9 cellular contexts compared by ENCODE assay signal in the genomic region with DNA sequence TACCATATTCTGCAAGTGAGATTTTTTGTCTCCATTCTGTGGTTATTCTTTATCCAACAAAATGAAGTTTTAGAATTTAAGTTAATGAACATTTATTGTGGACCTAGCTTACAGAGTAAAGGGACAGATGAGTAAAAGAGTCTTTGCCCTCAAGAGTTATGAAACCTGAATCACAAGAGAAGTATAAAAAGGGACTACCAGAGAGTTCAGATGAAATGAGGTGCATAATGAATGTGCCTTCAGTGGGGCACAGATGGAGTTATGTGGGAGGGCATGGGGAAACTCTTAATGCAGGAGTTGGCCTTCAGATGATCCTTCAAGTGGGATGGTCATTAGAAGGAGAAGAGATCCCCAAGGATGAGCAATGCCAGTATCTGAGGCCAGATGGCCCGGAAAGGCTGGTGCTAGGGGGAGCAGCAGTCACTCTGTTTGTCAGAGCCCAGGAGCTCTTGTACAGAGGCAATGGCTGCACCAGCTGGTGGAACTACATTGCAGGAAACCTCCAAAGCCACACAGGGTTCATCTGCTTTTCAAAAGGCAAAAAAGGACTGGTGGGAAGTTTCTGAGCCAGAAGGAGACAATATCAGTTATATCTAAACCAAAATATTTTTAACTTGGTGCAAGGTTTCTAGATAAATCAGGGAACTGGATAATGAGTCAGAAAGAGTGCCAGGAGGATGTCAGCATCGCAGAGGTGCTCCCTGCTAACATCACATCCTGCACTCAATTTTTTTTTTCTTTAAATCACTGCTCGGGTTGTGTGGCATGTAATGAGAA.
DNase-seq lines count a peak whose midpoint lies in the region; ATAC-seq, FAIRE-seq and TF ChIP-seq lines count a peak whose summit lies in the region.
"Had no signal": no experiment of that assay in that cellular context is flagged by ENCODE, and none has a peak within 500 bp of the region (broad histone marks: within the 10 kb centered on the region; RNA-seq: fewer than 3 reads in every experiment).

No MANE protein-coding gene starts in this region.

- no peaks in the 10 kb centered on the region for H3K36me3 ChIP-seq in vagina

- peak; percentile 40 for ATAC-seq in HG03159 (IDR thresholded peaks at IDR 0.05; ENCODE audit: unreplicated experiment)

- H3K27me3 ChIP-seq in vagina = no peaks in the 10 kb centered on the region

- no peak for TF ChIP-seq CTCF in vagina (IDR thresholded peaks at IDR 0.05)

- H3K4me1 ChIP-seq in vagina = peaks cover 18% of the 10 kb centered on the region

- TF ChIP-seq POLR2A in vagina (IDR thresholded peaks at IDR 0.05) (no peak), H54 (IDR thresholded peaks at IDR 0.05; ENCODE audit: low read depth, low read length) (no peak)

- intact Hi-C loops in vagina (cut with DNase I) = no loop called here

- H3K4me3 ChIP-seq in vagina = no peak overlapping the region

- H3K9me3 ChIP-seq in vagina = no peaks in the 10 kb centered on the region

- FAIRE-seq in H54 (lab: Jason Lieb, UNC) = no peak

- no peak overlapping the region for H3K27ac ChIP-seq in vagina

- DNase-seq in activated T-cell treated with anti-CD3 and anti-CD28 coated beads for 24 hours (ENCODE audit: low read depth) = peak; percentile 13
- DNase-seq in activated T-cell treated with anti-CD3 and anti-CD28 coated beads, Interleukin-2, amount 50 U/mL, for 1 hour = no peak
- peak; percentile 57 for DNase-seq in amniotic epithelial cell (ENCODE audit: low read depth)
- peak; percentile 19 to 33 for DNase-seq in stimulated activated CD8-positive, alpha-beta memory T cell treated with anti-CD3 and anti-CD28 coated beads, Interleukin-7, amount 100 ng/mL, for 48 hours (ENCODE audit: extremely low read depth in 1 of 2, low read depth in 1 of 2)
- no peak for DNase-seq in vagina (ENCODE audit: extremely low spot score in 2 of 2)
- DNase-seq in H54 (ENCODE audit: insufficient read length, low spot score) = no peak
- DNase-seq in hippocampal formation (lab: John Stamatoyannopoulos, UW) = no peak
- DNase-seq: COR-L47 had no signal

Comparison
In these comparisons a context has a peak if more than half of its experiments do, and no peak if none do; other contexts are left out.
1. DNase-seq: peak in activated T-cell treated with anti-CD3 and anti-CD28 coated beads for 24 hours (single experiment), amniotic epithelial cell (single experiment) and stimulated activated CD8-positive, alpha-beta memory T cell treated with anti-CD3 and anti-CD28 coated beads, Interleukin-7, amount 100 ng/mL, for 48 hours (2 of 2); none in activated T-cell treated with anti-CD3 and anti-CD28 coated beads, Interleukin-2, amount 50 U/mL, for 1 hour (single experiment), vagina (0 of 2), H54 (single experiment) and hippocampal formation (0 of 2).